In the genomic region with DNA sequence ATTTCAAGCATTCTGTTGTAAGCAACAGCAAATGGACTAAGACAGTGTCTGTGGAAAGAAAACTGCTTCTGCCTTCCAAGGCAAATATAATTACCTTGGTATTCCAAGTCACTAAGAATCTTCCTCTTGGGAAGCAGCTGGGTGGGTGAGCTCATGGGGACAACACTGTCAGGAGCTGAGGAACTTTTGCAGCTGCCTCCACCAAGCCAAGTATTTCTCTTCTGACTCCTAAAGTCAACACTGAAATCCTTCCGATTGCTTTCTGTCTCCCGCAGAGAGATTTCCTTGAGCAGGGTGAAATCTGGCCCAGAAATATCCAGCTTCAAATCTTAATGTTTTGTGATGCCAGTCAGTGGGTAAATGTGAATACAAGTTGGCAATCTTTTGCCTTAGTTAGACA, we compare ENCODE assay signal across 2 cellular contexts.
TF ChIP-seq lines count a peak whose summit lies in the region.

No MANE protein-coding gene starts in this region.

TF ChIP-seq in A549, 52 proteins besides CTCF, POLR2A, EP300 and RAD21 (continued from another document):
- no peak for TF ChIP-seq EHMT2 (IDR thresholded peaks at IDR 0.05; ENCODE audit: low read depth)
- TF ChIP-seq HOXB5 (CRISPR knock-in tag; IDR thresholded peaks at IDR 0.05): no peak
- TF ChIP-seq, protein P1, sequence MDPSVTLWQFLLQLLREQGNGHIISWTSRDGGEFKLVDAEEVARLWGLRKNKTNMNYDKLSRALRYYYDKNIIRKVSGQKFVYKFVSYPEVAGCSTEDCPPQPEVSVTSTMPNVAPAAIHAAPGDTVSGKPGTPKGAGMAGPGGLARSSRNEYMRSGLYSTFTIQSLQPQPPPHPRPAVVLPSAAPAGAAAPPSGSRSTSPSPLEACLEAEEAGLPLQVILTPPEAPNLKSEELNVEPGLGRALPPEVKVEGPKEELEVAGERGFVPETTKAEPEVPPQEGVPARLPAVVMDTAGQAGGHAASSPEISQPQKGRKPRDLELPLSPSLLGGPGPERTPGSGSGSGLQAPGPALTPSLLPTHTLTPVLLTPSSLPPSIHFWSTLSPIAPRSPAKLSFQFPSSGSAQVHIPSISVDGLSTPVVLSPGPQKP (IDR thresholded peaks at IDR 0.05; ENCODE audit: low read depth, low read length): no peak
- TF ChIP-seq, protein P2, sequence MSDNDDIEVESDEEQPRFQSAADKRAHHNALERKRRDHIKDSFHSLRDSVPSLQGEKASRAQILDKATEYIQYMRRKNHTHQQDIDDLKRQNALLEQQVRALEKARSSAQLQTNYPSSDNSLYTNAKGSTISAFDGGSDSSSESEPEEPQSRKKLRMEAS (IDR thresholded peaks at IDR 0.05): no peak
- TF ChIP-seq HDAC2 (IDR thresholded peaks at IDR 0.05): no peak
- TF ChIP-seq, protein P3, sequence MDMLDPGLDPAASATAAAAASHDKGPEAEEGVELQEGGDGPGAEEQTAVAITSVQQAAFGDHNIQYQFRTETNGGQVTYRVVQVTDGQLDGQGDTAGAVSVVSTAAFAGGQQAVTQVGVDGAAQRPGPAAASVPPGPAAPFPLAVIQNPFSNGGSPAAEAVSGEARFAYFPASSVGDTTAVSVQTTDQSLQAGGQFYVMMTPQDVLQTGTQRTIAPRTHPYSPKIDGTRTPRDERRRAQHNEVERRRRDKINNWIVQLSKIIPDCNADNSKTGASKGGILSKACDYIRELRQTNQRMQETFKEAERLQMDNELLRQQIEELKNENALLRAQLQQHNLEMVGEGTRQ (IDR thresholded peaks at IDR 0.05): no peak
- no peak for TF ChIP-seq NPAS2 (CRISPR knock-in tag; IDR thresholded peaks at IDR 0.05; ENCODE audit: borderline replicate concordance)
- no peak for TF ChIP-seq GATA3 (IDR thresholded peaks at IDR 0.05; ENCODE audit: borderline replicate concordance)
- TF ChIP-seq, protein P4, sequence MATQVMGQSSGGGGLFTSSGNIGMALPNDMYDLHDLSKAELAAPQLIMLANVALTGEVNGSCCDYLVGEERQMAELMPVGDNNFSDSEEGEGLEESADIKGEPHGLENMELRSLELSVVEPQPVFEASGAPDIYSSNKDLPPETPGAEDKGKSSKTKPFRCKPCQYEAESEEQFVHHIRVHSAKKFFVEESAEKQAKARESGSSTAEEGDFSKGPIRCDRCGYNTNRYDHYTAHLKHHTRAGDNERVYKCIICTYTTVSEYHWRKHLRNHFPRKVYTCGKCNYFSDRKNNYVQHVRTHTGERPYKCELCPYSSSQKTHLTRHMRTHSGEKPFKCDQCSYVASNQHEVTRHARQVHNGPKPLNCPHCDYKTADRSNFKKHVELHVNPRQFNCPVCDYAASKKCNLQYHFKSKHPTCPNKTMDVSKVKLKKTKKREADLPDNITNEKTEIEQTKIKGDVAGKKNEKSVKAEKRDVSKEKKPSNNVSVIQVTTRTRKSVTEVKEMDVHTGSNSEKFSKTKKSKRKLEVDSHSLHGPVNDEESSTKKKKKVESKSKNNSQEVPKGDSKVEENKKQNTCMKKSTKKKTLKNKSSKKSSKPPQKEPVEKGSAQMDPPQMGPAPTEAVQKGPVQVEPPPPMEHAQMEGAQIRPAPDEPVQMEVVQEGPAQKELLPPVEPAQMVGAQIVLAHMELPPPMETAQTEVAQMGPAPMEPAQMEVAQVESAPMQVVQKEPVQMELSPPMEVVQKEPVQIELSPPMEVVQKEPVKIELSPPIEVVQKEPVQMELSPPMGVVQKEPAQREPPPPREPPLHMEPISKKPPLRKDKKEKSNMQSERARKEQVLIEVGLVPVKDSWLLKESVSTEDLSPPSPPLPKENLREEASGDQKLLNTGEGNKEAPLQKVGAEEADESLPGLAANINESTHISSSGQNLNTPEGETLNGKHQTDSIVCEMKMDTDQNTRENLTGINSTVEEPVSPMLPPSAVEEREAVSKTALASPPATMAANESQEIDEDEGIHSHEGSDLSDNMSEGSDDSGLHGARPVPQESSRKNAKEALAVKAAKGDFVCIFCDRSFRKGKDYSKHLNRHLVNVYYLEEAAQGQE (IDR thresholded peaks at IDR 0.05): no peak
- TF ChIP-seq EHF (CRISPR knock-in tag; IDR thresholded peaks at IDR 0.05): no peak
- TF ChIP-seq RFX5 (IDR thresholded peaks at IDR 0.05): no peak
- no peak for TF ChIP-seq RCOR1 (IDR thresholded peaks at IDR 0.05; ENCODE audit: low read depth, low read length)
- TF ChIP-seq SMC3 (IDR thresholded peaks at IDR 0.05): no peak

TF ChIP-seq in SK-N-SH treated with all-trans-retinoic acid at 6 μM for 48 hours, 23 proteins besides CTCF, POLR2A, EP300 and RAD21 (continued from another document):
- TF ChIP-seq, protein P5, sequence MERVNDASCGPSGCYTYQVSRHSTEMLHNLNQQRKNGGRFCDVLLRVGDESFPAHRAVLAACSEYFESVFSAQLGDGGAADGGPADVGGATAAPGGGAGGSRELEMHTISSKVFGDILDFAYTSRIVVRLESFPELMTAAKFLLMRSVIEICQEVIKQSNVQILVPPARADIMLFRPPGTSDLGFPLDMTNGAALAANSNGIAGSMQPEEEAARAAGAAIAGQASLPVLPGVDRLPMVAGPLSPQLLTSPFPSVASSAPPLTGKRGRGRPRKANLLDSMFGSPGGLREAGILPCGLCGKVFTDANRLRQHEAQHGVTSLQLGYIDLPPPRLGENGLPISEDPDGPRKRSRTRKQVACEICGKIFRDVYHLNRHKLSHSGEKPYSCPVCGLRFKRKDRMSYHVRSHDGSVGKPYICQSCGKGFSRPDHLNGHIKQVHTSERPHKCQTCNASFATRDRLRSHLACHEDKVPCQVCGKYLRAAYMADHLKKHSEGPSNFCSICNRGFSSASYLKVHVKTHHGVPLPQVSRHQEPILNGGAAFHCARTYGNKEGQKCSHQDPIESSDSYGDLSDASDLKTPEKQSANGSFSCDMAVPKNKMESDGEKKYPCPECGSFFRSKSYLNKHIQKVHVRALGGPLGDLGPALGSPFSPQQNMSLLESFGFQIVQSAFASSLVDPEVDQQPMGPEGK (CRISPR knock-in tag; IDR thresholded peaks at IDR 0.05; ENCODE audit: borderline replicate concordance): no peak
- TF ChIP-seq GLIS3 (CRISPR knock-in tag; IDR thresholded peaks at IDR 0.05) (no peak), ARNTL (CRISPR knock-in tag; IDR thresholded peaks at IDR 0.05; ENCODE audit: borderline replicate concordance, low read depth) (no peak), TCF4 (CRISPR knock-in tag; IDR thresholded peaks at IDR 0.05; ENCODE audit: borderline replicate concordance) (no peak), BACH2 (CRISPR knock-in tag; IDR thresholded peaks at IDR 0.05; ENCODE audit: borderline replicate concordance) (no peak), ZNF565 (CRISPR knock-in tag; conservative IDR thresholded peaks at IDR 0.05; ENCODE audit: low read depth) (no peak), ESRRG (CRISPR knock-in tag; IDR thresholded peaks at IDR 0.05) (no peak)
- TF ChIP-seq, protein P6, sequence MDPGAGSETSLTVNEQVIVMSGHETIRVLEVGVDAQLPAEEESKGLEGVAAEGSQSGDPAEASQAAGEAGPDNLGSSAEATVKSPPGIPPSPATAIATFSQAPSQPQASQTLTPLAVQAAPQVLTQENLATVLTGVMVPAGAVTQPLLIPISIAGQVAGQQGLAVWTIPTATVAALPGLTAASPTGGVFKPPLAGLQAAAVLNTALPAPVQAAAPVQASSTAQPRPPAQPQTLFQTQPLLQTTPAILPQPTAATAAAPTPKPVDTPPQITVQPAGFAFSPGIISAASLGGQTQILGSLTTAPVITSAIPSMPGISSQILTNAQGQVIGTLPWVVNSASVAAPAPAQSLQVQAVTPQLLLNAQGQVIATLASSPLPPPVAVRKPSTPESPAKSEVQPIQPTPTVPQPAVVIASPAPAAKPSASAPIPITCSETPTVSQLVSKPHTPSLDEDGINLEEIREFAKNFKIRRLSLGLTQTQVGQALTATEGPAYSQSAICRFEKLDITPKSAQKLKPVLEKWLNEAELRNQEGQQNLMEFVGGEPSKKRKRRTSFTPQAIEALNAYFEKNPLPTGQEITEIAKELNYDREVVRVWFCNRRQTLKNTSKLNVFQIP (CRISPR knock-in tag; IDR thresholded peaks at IDR 0.05; ENCODE audit: borderline replicate concordance, low read depth): no peak
- TF ChIP-seq, protein P7, sequence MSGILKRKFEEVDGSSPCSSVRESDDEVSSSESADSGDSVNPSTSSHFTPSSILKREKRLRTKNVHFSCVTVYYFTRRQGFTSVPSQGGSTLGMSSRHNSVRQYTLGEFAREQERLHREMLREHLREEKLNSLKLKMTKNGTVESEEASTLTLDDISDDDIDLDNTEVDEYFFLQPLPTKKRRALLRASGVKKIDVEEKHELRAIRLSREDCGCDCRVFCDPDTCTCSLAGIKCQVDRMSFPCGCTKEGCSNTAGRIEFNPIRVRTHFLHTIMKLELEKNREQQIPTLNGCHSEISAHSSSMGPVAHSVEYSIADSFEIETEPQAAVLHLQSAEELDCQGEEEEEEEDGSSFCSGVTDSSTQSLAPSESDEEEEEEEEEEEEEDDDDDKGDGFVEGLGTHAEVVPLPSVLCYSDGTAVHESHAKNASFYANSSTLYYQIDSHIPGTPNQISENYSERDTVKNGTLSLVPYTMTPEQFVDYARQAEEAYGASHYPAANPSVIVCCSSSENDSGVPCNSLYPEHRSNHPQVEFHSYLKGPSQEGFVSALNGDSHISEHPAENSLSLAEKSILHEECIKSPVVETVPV (CRISPR knock-in tag; IDR thresholded peaks at IDR 0.05): no peak
